ENCODE assay signal across 10 cellular contexts in genomic region chr7:867406-868188, GRCh38. TPM values are rescaled to one million over a fixed set of nuclear protein-coding genes. Genes with fewer than 3 reads are reported as not detected.
DNase-seq lines count a peak whose midpoint lies in the region; ATAC-seq, FAIRE-seq and TF ChIP-seq lines count a peak whose summit lies in the region.
"Had no signal": no experiment of that assay in that cellular context is flagged by ENCODE, and none has a peak within 500 bp of the region (broad histone marks: within the 10 kb centered on the region; RNA-seq: fewer than 3 reads in every experiment).

No MANE protein-coding gene starts in this region.

- peak overlapping the region; percentile 14 to 82; a peak in 3 of 4 replicates for H4K8ac ChIP-seq in IMR-90 (ENCODE audit: low read depth in 2 of 2, low read length in 2 of 2)

- H2AFZ ChIP-seq in IMR-90 (replicated peaks; ENCODE audit: low read length, poor library complexity) (peak overlapping the region; percentile 72), HepG2 (ENCODE audit: low read length) (no peak overlapping the region)

- H3K4me1 ChIP-seq in IMR-90 (ENCODE audit: control insufficient read depth, insufficient read depth, low read length) (peaks cover 12% of the 10 kb centered on the region), HepG2 (ENCODE audit: insufficient read depth, low read length) (no peaks in the 10 kb centered on the region), tibial artery (peaks cover 0 to 40% (median 29%) of the 10 kb centered on the region in 4 donors)
- no peaks in the 10 kb centered on the region for H3K4me1 ChIP-seq in CD8-positive, alpha-beta memory T cell (ENCODE audit: insufficient read depth, low read length)

- peak; percentile 73 for ATAC-seq in IMR-90 (ENCODE audit: low read depth)
- ATAC-seq in HepG2: peak; percentile 25; the same call in 2 of the 3 replicates
- no peak for ATAC-seq in GM18867 (IDR thresholded peaks at IDR 0.05; ENCODE audit: unreplicated experiment)

- H3K9me3 ChIP-seq in IMR-90 (ENCODE audit: control insufficient read depth, insufficient read depth, low read length) (no peaks in the 10 kb centered on the region), HepG2 (ENCODE audit: low read length) (no peaks in the 10 kb centered on the region), tibial artery (no peaks in the 10 kb centered on the region)
- no peaks in the 10 kb centered on the region for H3K9me3 ChIP-seq in CD8-positive, alpha-beta memory T cell (ENCODE audit: low read length)

- FAIRE-seq in HepG2 (lab: Jason Lieb, UNC): no peak

- no peak overlapping the region for H3K4me3 Mint-ChIP-seq in CD8-positive, alpha-beta memory T cell

- TF ChIP-seq POLR2A in IMR-90 (IDR thresholded peaks at IDR 0.05; ENCODE audit: low read depth, low read length) (no peak; the same call in 1 of the 2 replicates), HepG2 (IDR thresholded peaks at IDR 0.05; ENCODE audit: insufficient read depth in 1 of 2, low read depth in 2 of 2, low read length in 2 of 2) (no peak)

- H3K9ac ChIP-seq in IMR-90 (ENCODE audit: low read depth, low read length) (0 out of 2 replicates have a peak overlapping the region, but pooled peaks have one; percentile 12), HepG2 (ENCODE audit: insufficient read depth, low read depth, low read length) (no peak overlapping the region)

- H3K9me3 Mint-ChIP-seq in CD8-positive, alpha-beta memory T cell: no peaks in the 10 kb centered on the region

- H2BK5ac ChIP-seq in IMR-90 (ENCODE audit: low read depth, low read length, poor library complexity, severe bottlenecking): peak overlapping the region; percentile 69

- no peaks in the 10 kb centered on the region for H3K79me2 ChIP-seq in HepG2 (ENCODE audit: insufficient read depth, low read length)

- 0 out of 3 replicates have a peak overlapping the region, but pooled peaks have one; percentile 24 for H2BK15ac ChIP-seq in IMR-90 (ENCODE audit: low read depth, low read length)

- peak overlapping the region; percentile 97 for H2AK5ac ChIP-seq in IMR-90 (ENCODE audit: low read depth, low read length)

- H3K18ac ChIP-seq in IMR-90 (ENCODE audit: low read depth, low read length): peak overlapping the region; percentile 15

- intact Hi-C loops in IMR-90 (cut with micrococcal nuclease): no loop called here
- intact Hi-C loops in HepG2 (cut with micrococcal nuclease; ENCODE audit: unreplicated experiment): no loop called here
- intact Hi-C loops in tibial artery (cut with DNase I; ENCODE audit: low total_unique reads): loop anchor here (2.0 kb wide), 1 partner anchor 353 kb away; no protein-coding TSS in a partner anchor

- TF ChIP-seq RAD21 in IMR-90 (IDR thresholded peaks at IDR 0.05; ENCODE audit: low read length) (no peak), HepG2 (CRISPR knock-in tag; IDR thresholded peaks at IDR 0.05) (no peak)

- H3K4me2 ChIP-seq in IMR-90 (ENCODE audit: low read depth, low read length) (peak overlapping the region; percentile 30; the same call in 1 of the 2 replicates), HepG2 (ENCODE audit: low read depth, low read length) (no peak overlapping the region)

- H3K27ac Mint-ChIP-seq in CD8-positive, alpha-beta memory T cell: no peak overlapping the region

- H3K27me3 Mint-ChIP-seq in CD8-positive, alpha-beta memory T cell: peaks cover 0 to 2% of the 10 kb centered on the region in 2 donors

- peaks cover 10% of the 10 kb centered on the region; the same call in 1 of the 2 replicates for H3K9me1 ChIP-seq in IMR-90 (ENCODE audit: insufficient read depth, low read length)

- no peaks in the 10 kb centered on the region for H3K27me3 ChIP-seq in IMR-90 (ENCODE audit: control insufficient read depth, insufficient read depth, low read length)
- H3K27me3 ChIP-seq in HepG2 (ENCODE audit: control insufficient read depth in 1 of 2, insufficient read depth in 2 of 2, low read length in 2 of 2): no peaks in the 10 kb centered on the region
- no peaks in the 10 kb centered on the region for H3K27me3 ChIP-seq in tibial artery
- no peaks in the 10 kb centered on the region for H3K27me3 ChIP-seq in CD8-positive, alpha-beta memory T cell (ENCODE audit: insufficient read depth, low read length, poor library complexity, severe bottlenecking)

- no peaks in the 10 kb centered on the region for H3K4me1 Mint-ChIP-seq in CD8-positive, alpha-beta memory T cell

- BruUV-seq in IMR-90 (replicated peaks; lab: Mats Ljungman, UMichigan): no TSS peak
- no TSS peak for BruUV-seq in HepG2 (replicated peaks; lab: Mats Ljungman, UMichigan)

- H3K56ac ChIP-seq in IMR-90 (ENCODE audit: extremely low read depth, insufficient read depth, low read length): peak overlapping the region; percentile 22; the same call in 1 of the 2 replicates

- peak overlapping the region; percentile 70 for H3K27ac ChIP-seq in IMR-90 (ENCODE audit: insufficient read depth, low read length)
- peak overlapping the region; percentile 90 to 96 for H3K27ac ChIP-seq in coronary artery
- no peak overlapping the region for H3K27ac ChIP-seq in HepG2 (ENCODE audit: extremely low read length, insufficient read depth, low read length)
- H3K27ac ChIP-seq in tibial artery: peak overlapping the region; percentile 82 to 95
- H3K27ac ChIP-seq in CD8-positive, alpha-beta memory T cell (ENCODE audit: low read depth, low read length): no peak overlapping the region

- peaks cover 8 to 39% of the 10 kb centered on the region in 2 experiments for H3K79me1 ChIP-seq in IMR-90 (ENCODE audit: low read depth in 1 of 2, low read length in 2 of 2)

- CTCF ChIA-PET in IMR-90 (lab: Yijun Ruan, JAX) (interaction anchor here (0.8 to 1.3 kb wide), 3 partner anchors 9 to 81 kb away, joined by 3 to 4 read pairs (median 3); no protein-coding TSS in a partner anchor), HepG2 (lab: Yijun Ruan, JAX; ENCODE audit: low intra/inter-chr PET ratio, low total read pairs) (no interaction called here)
- CTCF ChIA-PET in CD8-positive, alpha-beta memory T cell (lab: Charles Lee): interaction anchor here (1.1 kb wide), 1 partner anchor 36 kb away, joined by 3 read pairs; no protein-coding TSS in a partner anchor

- peak overlapping the region; percentile 85 for H3K4ac ChIP-seq in IMR-90 (ENCODE audit: low read depth, low read length)

- H4K20me1 ChIP-seq in IMR-90 (ENCODE audit: insufficient read depth, low read length) (peaks cover 11% of the 10 kb centered on the region; the same call in 1 of the 2 replicates), HepG2 (ENCODE audit: insufficient read depth, low read length) (no peaks in the 10 kb centered on the region)

- peak overlapping the region; percentile 3; the same call in 1 of the 2 replicates for H4K5ac ChIP-seq in IMR-90 (ENCODE audit: low read depth, low read length)

- peak overlapping the region; percentile 92 for H2AK9ac ChIP-seq in IMR-90 (replicated peaks; ENCODE audit: low read depth, low read length, poor library complexity)

- WGBS in IMR-90 (ENCODE audit: extremely low coverage in 2 of 2, insufficient read length in 1 of 2), 2 experiments: 71% methylated on average over 15 of the region's 22 CpGs; no CpG with 5 or more reads in 1 of the 2 experiments
- WGBS in HepG2 (ENCODE audit: low lambda C conversion rate): 99% methylated on average over 16 of the region's 22 CpGs

- POLR2A ChIA-PET in IMR-90 (lab: Charles Lee; ENCODE audit: unreplicated experiment): no interaction called here
- POLR2A ChIA-PET in HepG2 (lab: Yijun Ruan, JAX): no interaction called here
- POLR2A ChIA-PET in CD8-positive, alpha-beta memory T cell (lab: Charles Lee): interaction anchor here (0.6 kb wide), 1 partner anchor 226 kb away, joined by 3 read pairs; no protein-coding TSS in a partner anchor

- in situ Hi-C loops in IMR-90 (cut with MboI; ENCODE audit: low sequenced_read_pairs): no loop called here
- in situ Hi-C loops in HepG2 (cut with HindIII; ENCODE audit: extremely low pct_ligation_motif_present, low pct_unique_long_range_greater_than_20kb): no loop called here

- TF ChIP-seq CTCF in IMR-90 (conservative IDR thresholded peaks at IDR 0.05; ENCODE audit: low read depth, low read length): peak; percentile 11; the same call in 1 of the 2 replicates
- no peak for TF ChIP-seq CTCF in coronary artery (IDR thresholded peaks at IDR 0.05)
- no peak for TF ChIP-seq CTCF in HepG2 (CRISPR knock-in tag; IDR thresholded peaks at IDR 0.05)
- TF ChIP-seq CTCF in tibial artery (IDR thresholded peaks at IDR 0.05): peak; percentile 15

- peak overlapping the region; percentile 42 for H3K14ac ChIP-seq in IMR-90 (replicated peaks; ENCODE audit: low read depth, low read length)

- H3K36me3 ChIP-seq in IMR-90 (ENCODE audit: control insufficient read depth, insufficient read depth, low read length) (peaks cover 45% of the 10 kb centered on the region), HepG2 (replicated peaks in 1 of 2; ENCODE audit: control insufficient read depth in 1 of 2, insufficient read depth in 2 of 2, low read length in 2 of 2) (peaks cover 13 to 57% of the 10 kb centered on the region in 2 experiments), tibial artery (peaks cover 64 to 71% (median 65%) of the 10 kb centered on the region in 3 donors)
- H3K36me3 ChIP-seq in CD8-positive, alpha-beta memory T cell (ENCODE audit: insufficient read depth, low read length): peaks cover 24% of the 10 kb centered on the region

- peak overlapping the region; percentile 91 for H3K23ac ChIP-seq in IMR-90 (ENCODE audit: low read depth, low read length)

- TF ChIP-seq EP300 in HepG2 (IDR thresholded peaks at IDR 0.05; ENCODE audit: low read depth in 2 of 2, low read length in 2 of 2) (no peak), HepG2 (CRISPR knock-in tag; IDR thresholded peaks at IDR 0.05; ENCODE audit: borderline replicate concordance) (no peak)

- DNase-seq in IMR-90 (peak; percentile 54), coronary artery (ENCODE audit: low spot score) (peak; percentile 95), HepG2 (ENCODE audit: low spot score) (no peak), tibial artery (peak; percentile 79 to 96), cerebellar cortex (ENCODE audit: low spot score) (no peak), OCI-M1 (lab: John Stamatoyannopoulos, UW) (no peak)
- DNase-seq in CD8-positive, alpha-beta memory T cell: no peak
- DNase-seq: activated effector memory CD4-positive, alpha-beta T cell treated with anti-CD3 and anti-CD28 coated beads, Interleukin-2, amount 50 U/mL, for 16 hours; stimulated activated naive CD4-positive, alpha-beta T cell treated with Interleukin-2 at 50 U/mL for 16 hours had no signal

- H3K36me3 Mint-ChIP-seq in CD8-positive, alpha-beta memory T cell: peaks cover 9 to 63% (median 17%) of the 10 kb centered on the region in 3 donors

- peak overlapping the region; percentile 79 for H2BK120ac ChIP-seq in IMR-90 (ENCODE audit: low read depth, low read length)

- peak overlapping the region; percentile 84 for H2BK20ac ChIP-seq in IMR-90 (ENCODE audit: low read depth, low read length)

- dilution Hi-C loops in IMR-90 (cut with HindIII; ENCODE audit: low sequenced_read_pairs, unreplicated experiment): no loop called here

- peak overlapping the region; percentile 82 for H4K91ac ChIP-seq in IMR-90 (ENCODE audit: insufficient read depth, low read depth, low read length)

- H3K4me3 ChIP-seq in IMR-90 (ENCODE audit: insufficient read depth, low read depth, low read length): no peak overlapping the region
- peak overlapping the region; percentile 55 for H3K4me3 ChIP-seq in coronary artery
- no peak overlapping the region for H3K4me3 ChIP-seq in HepG2 (replicated peaks in 1 of 3; ENCODE audit: insufficient read depth in 1 of 3, low read depth in 2 of 3, low read length in 3 of 3)
- H3K4me3 ChIP-seq in tibial artery: peak overlapping the region; percentile 10 to 35
- no peak overlapping the region for H3K4me3 ChIP-seq in CD8-positive, alpha-beta memory T cell (ENCODE audit: low read length)

RNA-seq across cellular contexts. Expression of gene GET4, which starts 8.8 kb away (rescaled TPM):
- total RNA-seq in IMR-90 (2012; rRNA removed) (10.6 and 11.3 TPM in 2 replicates), HepG2 (2016; rRNA removed; fragmentation: Illumina TruSeq; extraction: Trizol) (28.2 and 31.6 TPM in 2 replicates)
- polyA plus RNA-seq in IMR-90 (2012; rRNA removed) (30.9 and 37.2 TPM in 2 replicates), HepG2 (2011; rRNA removed) (35.2 and 44.4 TPM in 2 replicates)
- 25.9 and 35.9 TPM in 2 replicates for polyA plus RNA-seq in IMR-90 (2012; cell fraction: cytosol; rRNA removed)
- 104 and 238 TPM in 2 replicates for polyA plus RNA-seq in IMR-90 (2012; cell fraction: nucleus; rRNA removed; ENCODE audit: low replicate concordance)
- total RNA-seq in HepG2 (2016; cell fraction: cytosol; rRNA removed; fragmentation: Illumina TruSeq; extraction: Trizol; ENCODE audit: low read depth): 7.8 and 8.0 TPM in 2 replicates
- 27.8 and 31.5 TPM in 2 replicates for total RNA-seq in HepG2 (2016; cell fraction: insoluble cytoplasmic fraction; rRNA removed; fragmentation: Illumina TruSeq; extraction: Trizol)
- total RNA-seq in HepG2 (2016; cell fraction: membrane; rRNA removed; fragmentation: Illumina TruSeq; extraction: Trizol): 18.9 and 22.1 TPM in 2 replicates
- total RNA-seq in HepG2 (2016; cell fraction: nucleus; rRNA removed; fragmentation: Illumina TruSeq; extraction: Trizol): 26.6 and 28.2 TPM in 2 replicates
- polyA plus RNA-seq in HepG2 (2011; cell fraction: cytosol; rRNA removed): 32.6 and 49.3 TPM in 2 replicates
- polyA plus RNA-seq in HepG2 (2011; cell fraction: nucleus; rRNA removed): 186 and 201 TPM in 2 replicates
- 33.0 and 39.4 TPM in 2 replicates for polyA plus RNA-seq in HepG2 (2012)
- polyA plus RNA-seq in HepG2 (2016; cell fraction: cytosol; fragmentation: Illumina TruSeq; extraction: Trizol; ENCODE audit: low read depth): 13.8 and 16.4 TPM in 2 replicates
- polyA plus RNA-seq in HepG2 (2016; cell fraction: insoluble cytoplasmic fraction; fragmentation: Illumina TruSeq; extraction: Trizol; ENCODE audit: low read depth): 49.1 and 51.2 TPM in 2 replicates
- polyA plus RNA-seq in HepG2 (2016; cell fraction: membrane; fragmentation: Illumina TruSeq; extraction: Trizol; ENCODE audit: low read depth): 21.9 and 26.3 TPM in 2 replicates
- 111 and 112 TPM in 2 replicates for polyA plus RNA-seq in HepG2 (2016; cell fraction: nucleus; fragmentation: Illumina TruSeq; extraction: Trizol; ENCODE audit: insufficient read depth, low read depth)
- 16.3 and 17.4 TPM in 2 replicates for polyA minus RNA-seq in HepG2 (2011; rRNA and poly(A)+ RNA removed; ENCODE audit: low replicate concordance)
- 9.7 and 12.6 TPM in 2 replicates for polyA minus RNA-seq in HepG2 (2011; cell fraction: cytosol; rRNA and poly(A)+ RNA removed)
- polyA minus RNA-seq in HepG2 (2011; cell fraction: nucleus; rRNA and poly(A)+ RNA removed): 19.2 and 26.4 TPM in 2 replicates
- total RNA-seq in CD8-positive, alpha-beta memory T cell: 10 to 100 TPM; 39.9 to 44.9 TPM
- 33.6 TPM for polyA plus RNA-seq in CD8-positive, alpha-beta memory T cell

RNA-seq across cellular contexts. Expression of gene SUN1, which starts 35.3 kb away (rescaled TPM):
- total RNA-seq in IMR-90 (2012; rRNA removed) (113 and 129 TPM in 2 replicates), HepG2 (2016; rRNA removed; fragmentation: Illumina TruSeq; extraction: Trizol) (23.2 and 47.0 TPM in 2 replicates)
- polyA plus RNA-seq in IMR-90 (2012; rRNA removed) (155 and 239 TPM in 2 replicates), HepG2 (2011; rRNA removed) (126 and 140 TPM in 2 replicates)
- 84.1 and 183 TPM in 2 replicates for polyA plus RNA-seq in IMR-90 (2012; cell fraction: cytosol; rRNA removed)
- 1,009 and 1,044 TPM in 2 replicates for polyA plus RNA-seq in IMR-90 (2012; cell fraction: nucleus; rRNA removed; ENCODE audit: low replicate concordance)
- total RNA-seq in HepG2 (2016; cell fraction: cytosol; rRNA removed; fragmentation: Illumina TruSeq; extraction: Trizol; ENCODE audit: low read depth): 20.5 and 20.8 TPM in 2 replicates
- total RNA-seq in HepG2 (2016; cell fraction: insoluble cytoplasmic fraction; rRNA removed; fragmentation: Illumina TruSeq; extraction: Trizol): 23.7 and 48.5 TPM in 2 replicates
- 17.9 and 19.0 TPM in 2 replicates for total RNA-seq in HepG2 (2016; cell fraction: membrane; rRNA removed; fragmentation: Illumina TruSeq; extraction: Trizol)
- total RNA-seq in HepG2 (2016; cell fraction: nucleus; rRNA removed; fragmentation: Illumina TruSeq; extraction: Trizol): 73.3 and 80.7 TPM in 2 replicates
- polyA plus RNA-seq in HepG2 (2011; cell fraction: cytosol; rRNA removed): 172 and 209 TPM in 2 replicates
- polyA plus RNA-seq in HepG2 (2011; cell fraction: nucleus; rRNA removed): 652 and 741 TPM in 2 replicates
- polyA plus RNA-seq in HepG2 (2012): 71.5 and 75.9 TPM in 2 replicates
- polyA plus RNA-seq in HepG2 (2016; cell fraction: cytosol; fragmentation: Illumina TruSeq; extraction: Trizol; ENCODE audit: low read depth): 8.3 and 11.8 TPM in 2 replicates
- polyA plus RNA-seq in HepG2 (2016; cell fraction: insoluble cytoplasmic fraction; fragmentation: Illumina TruSeq; extraction: Trizol; ENCODE audit: low read depth): 18.4 and 20.2 TPM in 2 replicates
- 7.5 and 9.3 TPM in 2 replicates for polyA plus RNA-seq in HepG2 (2016; cell fraction: membrane; fragmentation: Illumina TruSeq; extraction: Trizol; ENCODE audit: low read depth)
- 160 and 177 TPM in 2 replicates for polyA plus RNA-seq in HepG2 (2016; cell fraction: nucleus; fragmentation: Illumina TruSeq; extraction: Trizol; ENCODE audit: insufficient read depth, low read depth)
- 212 and 267 TPM in 2 replicates for polyA minus RNA-seq in HepG2 (2011; rRNA and poly(A)+ RNA removed; ENCODE audit: low replicate concordance)
- 55.5 and 58.0 TPM in 2 replicates for polyA minus RNA-seq in HepG2 (2011; cell fraction: cytosol; rRNA and poly(A)+ RNA removed)
- polyA minus RNA-seq in HepG2 (2011; cell fraction: nucleus; rRNA and poly(A)+ RNA removed): 208 and 210 TPM in 2 replicates
- 10 to 100 TPM; 59.8 to 65.8 TPM for total RNA-seq in CD8-positive, alpha-beta memory T cell
- 29.8 TPM for polyA plus RNA-seq in CD8-positive, alpha-beta memory T cell

Comparison
In these comparisons a context has a peak if more than half of its experiments do, and no peak if none do; other contexts are left out.
1. DNase-seq: peak in IMR-90 (single experiment), coronary artery (single experiment) and tibial artery (2 of 2); none in HepG2 (single experiment), cerebellar cortex (single experiment), CD8-positive, alpha-beta memory T cell (0 of 5) and OCI-M1 (single experiment).
2. H3K27ac ChIP-seq: peak in IMR-90 (single experiment), coronary artery (2 of 2) and tibial artery (2 of 2); none in HepG2 (single experiment) and CD8-positive, alpha-beta memory T cell (single experiment).
3. H3K4me3 ChIP-seq: peak in coronary artery (single experiment) and tibial artery (2 of 2); none in IMR-90 (single experiment), HepG2 (0 of 3) and CD8-positive, alpha-beta memory T cell (single experiment).
4. CTCF ChIP-seq: peak in IMR-90 (single experiment) and tibial artery (2 of 2); none in coronary artery (single experiment) and HepG2 (single experiment).